Comparison of ENCODE assay signal across 1 cellular context in genomic region chr16:54048994-54049929, GRCh38.
TF ChIP-seq lines count a peak whose summit lies in the region.

No MANE protein-coding gene starts in this region.

TF ChIP-seq in SK-N-SH treated with all-trans-retinoic acid at 6 μM for 48 hours, 23 proteins besides CTCF, POLR2A, EP300 and RAD21:
- TF ChIP-seq TCF4 (CRISPR knock-in tag; IDR thresholded peaks at IDR 0.05; ENCODE audit: borderline replicate concordance) (peak; percentile 67; the same call in 1 of the 2 replicates), ZNF70 (CRISPR knock-in tag; IDR thresholded peaks at IDR 0.05) (no peak)
TF ChIP-seq in SK-N-SH treated with all-trans-retinoic acid at 6 μM for 48 hours: peak in this region for 1.
